Comparison of ENCODE assay signal across 11 cellular contexts in the genomic region with DNA sequence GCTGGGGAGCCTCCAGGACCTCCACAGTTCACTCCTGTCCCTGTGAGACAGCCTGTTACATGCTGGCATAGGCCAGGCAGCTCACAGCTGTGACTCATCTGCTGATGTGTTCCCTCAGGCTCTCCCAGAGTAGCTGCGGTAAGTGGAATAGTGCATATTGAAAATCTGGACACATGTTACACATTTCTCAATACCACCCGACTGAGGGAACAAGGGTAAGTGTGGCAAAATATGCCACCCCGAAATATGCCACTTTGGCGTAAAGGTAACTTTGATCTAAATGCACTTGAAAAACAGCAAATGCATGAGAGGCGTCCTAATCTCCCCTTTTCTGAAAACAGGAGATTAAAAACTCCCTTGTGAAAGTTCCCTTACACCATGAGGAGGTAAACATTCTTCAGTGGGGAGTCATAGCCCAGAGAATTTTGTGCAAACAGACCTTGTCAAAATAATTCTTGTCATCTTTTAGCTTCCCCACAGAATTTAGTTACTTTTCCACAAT.
DNase-seq lines count a peak whose midpoint lies in the region; ATAC-seq and TF ChIP-seq lines count a peak whose summit lies in the region.
"Had no signal": no experiment of that assay in that cellular context is flagged by ENCODE, and none has a peak within 500 bp of the region (broad histone marks: within the 10 kb centered on the region; RNA-seq: fewer than 3 reads in every experiment).

No MANE protein-coding gene starts in this region.

- no peak overlapping the region for H3K27ac Mint-ChIP-seq in WTC11

- no peaks in the 10 kb centered on the region for H3K9me3 ChIP-seq in aorta (ENCODE audit: control insufficient read depth, low read length)

- H3K4me3 Mint-ChIP-seq in WTC11 = no peak overlapping the region

- no peaks in the 10 kb centered on the region for H3K4me1 Mint-ChIP-seq in WTC11

- H3K27me3 ChIP-seq in aorta (ENCODE audit: control insufficient read depth in 1 of 2, insufficient read depth in 2 of 2, low read length in 1 of 2) = no peaks in the 10 kb centered on the region

- no peak overlapping the region for H3K27ac ChIP-seq in aorta (ENCODE audit: low read depth in 1 of 2, low read length in 2 of 2)
- H3K27ac ChIP-seq: 22Rv1 had no signal

- H3K27me3 Mint-ChIP-seq in WTC11 (ENCODE audit: low read depth) = no peaks in the 10 kb centered on the region

- intact Hi-C loops in aorta (cut with DNase I) = no loop called here

- DNase-seq in DMS53 (lab: John Stamatoyannopoulos, UW) (peak; percentile 28), DMS53 treated with DMSO at 0.1 percent for 48 hours (lab: John Stamatoyannopoulos, UW; ENCODE audit: unreplicated experiment) (no peak), brain pericyte (ENCODE audit: low read depth, low spot score) (peak; percentile 76), iris pigment epithelial cell (ENCODE audit: low read depth) (peak; percentile 98), aorta (peak; percentile 51 to 69), WTC11 (ENCODE audit: low spot score) (no peak), activated T-cell treated with anti-CD3 and anti-CD28 coated beads for 4 hours (no peak)
- DNase-seq: NCI-H1417 treated with DMSO at 0.1 percent for 48 hours; stimulated activated CD4-positive, alpha-beta T cell treated with anti-CD3 and anti-CD28 coated beads, Interleukin-4, amount 100 ng/mL, for 1 hour had no signal

- TF ChIP-seq CTCF in WTC11 (IDR thresholded peaks at IDR 0.05) = no peak

- POLR2A ChIA-PET in WTC11 (lab: Charles Lee) = no interaction called here

- no peak overlapping the region for H3K4me3 ChIP-seq in aorta (ENCODE audit: low read length in 2 of 2)

- H3K9me3 Mint-ChIP-seq in WTC11 = no peaks in the 10 kb centered on the region

- H3K4me1 ChIP-seq in aorta (ENCODE audit: control insufficient read depth in 1 of 2, insufficient read depth in 2 of 2, low read length in 2 of 2) = peaks cover 0 to 1% of the 10 kb centered on the region in 2 donors

- no peak for ATAC-seq in aorta (ENCODE audit: low FRiP score)
- no peak for ATAC-seq in GM21381 (IDR thresholded peaks at IDR 0.05; ENCODE audit: unreplicated experiment)
- ATAC-seq in WTC11 = no peak

- H3K36me3 ChIP-seq in aorta (ENCODE audit: control insufficient read depth in 1 of 2, insufficient read depth in 2 of 2, low read length in 1 of 2) = no peaks in the 10 kb centered on the region

- WGBS in aorta, 2 donors = 35 to 37% methylated on average over 5 of the region's 5 CpGs

- CTCF ChIA-PET in WTC11 (lab: Charles Lee) = no interaction called here

- H3K36me3 Mint-ChIP-seq in WTC11 = no peaks in the 10 kb centered on the region

TF ChIP-seq in WTC11, 78 proteins besides CTCF, POLR2A, EP300 and RAD21:
- TF ChIP-seq ARID4B (CRISPR knock-in tag; IDR thresholded peaks at IDR 0.05; ENCODE audit: borderline replicate concordance) = no peak

Comparison
In these comparisons a context has a peak if more than half of its experiments do, and no peak if none do; other contexts are left out.
1. DNase-seq: peak in DMS53 (single experiment), brain pericyte (single experiment), iris pigment epithelial cell (single experiment) and aorta (2 of 2); none in DMS53 treated with DMSO at 0.1 percent for 48 hours (single experiment), WTC11 (single experiment) and activated T-cell treated with anti-CD3 and anti-CD28 coated beads for 4 hours (single experiment).